25 cellular contexts compared by ENCODE assay signal in genomic region chr17:8019161-8019560, GRCh38. TPM values are rescaled to one million over a fixed set of nuclear protein-coding genes. Genes with fewer than 3 reads are reported as not detected.
DNase-seq lines count a peak whose midpoint lies in the region; ATAC-seq and TF ChIP-seq lines count a peak whose summit lies in the region.
"Had no signal": no experiment of that assay in that cellular context is flagged by ENCODE, and none has a peak within 500 bp of the region (broad histone marks: within the 10 kb centered on the region; RNA-seq: fewer than 3 reads in every experiment).

No MANE protein-coding gene starts in this region.

- DNase-seq in NCI-H82 treated with DMSO at 0.1 percent for 48 hours (lab: John Stamatoyannopoulos, UW; ENCODE audit: unreplicated experiment), result peak; percentile 99
- DNase-seq in glutamatergic neuron, result no peak
- DNase-seq in T-helper 9 cell, result no peak
- DNase-seq in superior temporal gyrus (ENCODE audit: extremely low spot score), result no peak
- DNase-seq: activated T-cell treated with anti-CD3 and anti-CD28 coated beads, Interleukin-2, amount 50 U/mL, for 4 hours; brain microvascular endothelial cell; CD8-positive, alpha-beta T cell; DMS79 treated with DMSO at 0.1 percent for 48 hours; head of caudate nucleus; immature natural killer cell; NCI-H1694; Right ventricle myocardium superior had no signal

- peak overlapping the region in 2 of 11 experiments; percentile 36 to 38; a peak in 4 of 22 replicates for H3K9ac ChIP-seq in BLaER1 treated with 17β-estradiol and CSF1 and Interleukin-3, amounts not matched to agents 10 nM and 100 nM

- H3K4me3 Mint-ChIP-seq in glutamatergic neuron (ENCODE audit: unreplicated experiment), result no peak overlapping the region
- H3K4me3 Mint-ChIP-seq: activated CD8-positive, alpha-beta T cell treated with anti-CD3 and anti-CD28 coated beads for 36 hours; activated naive CD8-positive, alpha-beta T cell; activated T-cell treated with anti-CD3 and anti-CD28 coated beads, Interleukin-2, amount 50 U/mL, for 4 hours; CD8-positive, alpha-beta T cell; immature natural killer cell; memory B cell had no signal

- no peaks in the 10 kb centered on the region for H3K36me3 Mint-ChIP-seq in glutamatergic neuron (ENCODE audit: unreplicated experiment)
- H3K36me3 Mint-ChIP-seq: activated naive CD8-positive, alpha-beta T cell; CD8-positive, alpha-beta T cell; immature natural killer cell; memory B cell; stimulated activated memory B cell treated with anti-CD40 and anti-IgM and Interleukin-4, amounts not matched to agents 10 μg/mL and 1 μg/mL and 100 μg/mL, for 72 hours had no signal

- peak overlapping the region in 6 of 11 experiments; percentile 51 to 86 (median 80); a peak in 10 of 22 replicates for H3K4me2 ChIP-seq in BLaER1 treated with 17β-estradiol and CSF1 and Interleukin-3, amounts not matched to agents 10 nM and 100 nM

- H3K27ac Mint-ChIP-seq in glutamatergic neuron (ENCODE audit: unreplicated experiment), result no peak overlapping the region
- H3K27ac Mint-ChIP-seq: CD8-positive, alpha-beta T cell; memory B cell; stimulated activated memory B cell treated with anti-CD40 and anti-IgM and Interleukin-4, amounts not matched to agents 10 μg/mL and 1 μg/mL and 100 μg/mL, for 72 hours had no signal

- no peak overlapping the region for H3K4me3 ChIP-seq in BLaER1 treated with 17β-estradiol and CSF1 and Interleukin-3, amounts not matched to agents 10 nM and 100 nM
- H3K4me3 ChIP-seq in esophagus (ENCODE audit: low read depth in 1 of 2, low read length in 2 of 2), result no peak overlapping the region
- H3K4me3 ChIP-seq in neutrophil (ENCODE audit: low read depth in 1 of 2, low read length in 1 of 2), result peak overlapping the region in 1 of 2 experiments; percentile 10

- peaks cover 22% of the 10 kb centered on the region for H3K27me3 Mint-ChIP-seq in glutamatergic neuron (ENCODE audit: unreplicated experiment)

- TF ChIP-seq CTCF in neutrophil (IDR thresholded peaks at IDR 0.05) (no peak), glutamatergic neuron (IDR thresholded peaks at IDR 0.05; ENCODE audit: partially characterized antibody, unreplicated experiment) (no peak)

- WGBS in esophagus, 2 donors, result 39 to 63% methylated on average over 5 of the region's 5 CpGs

- no peaks in the 10 kb centered on the region for H3K36me3 ChIP-seq in BLaER1 treated with 17β-estradiol and CSF1 and Interleukin-3, amounts not matched to agents 10 nM and 100 nM
- H3K36me3 ChIP-seq in esophagus (ENCODE audit: control insufficient read depth in 2 of 2, insufficient read depth in 2 of 2, low read length in 1 of 2) (no peaks in the 10 kb centered on the region), neutrophil (no peaks in the 10 kb centered on the region)
- H3K36me3 ChIP-seq: brain microvascular endothelial cell had no signal

- H3K4me1 ChIP-seq in BLaER1 treated with 17β-estradiol and CSF1 and Interleukin-3, amounts not matched to agents 10 nM and 100 nM, result peaks cover 16 to 82% (median 42%) of the 10 kb centered on the region in 10 experiments
- H3K4me1 ChIP-seq in esophagus (ENCODE audit: control insufficient read depth in 2 of 2, insufficient read depth in 2 of 2, low read length in 1 of 2) (peaks cover 3 to 23% of the 10 kb centered on the region in 2 donors), neutrophil (ENCODE audit: control insufficient read depth in 1 of 2, insufficient read depth in 1 of 2, low read depth in 1 of 2, low read length in 1 of 2) (peaks cover 84% of the 10 kb centered on the region in 2 experiments)

- H4K20me1 ChIP-seq in BLaER1 treated with 17β-estradiol and CSF1 and Interleukin-3, amounts not matched to agents 10 nM and 100 nM, result peaks cover 0 to under 1% (median 0%) of the 10 kb centered on the region in 11 experiments; a peak in 2 of 22 replicates

- no peaks in the 10 kb centered on the region for H3K4me1 Mint-ChIP-seq in glutamatergic neuron (ENCODE audit: low read depth, unreplicated experiment)

- peak overlapping the region in 5 of 11 experiments; percentile 6 to 65 (median 60); a peak in 7 of 22 replicates for H3K27ac ChIP-seq in BLaER1 treated with 17β-estradiol and CSF1 and Interleukin-3, amounts not matched to agents 10 nM and 100 nM
- H3K27ac ChIP-seq in esophagus (ENCODE audit: low read depth in 2 of 2, low read length in 1 of 2), result peak overlapping the region; percentile 83 to 91
- H3K27ac ChIP-seq in neutrophil, result peak overlapping the region; percentile 84
- H3K27ac ChIP-seq: brain microvascular endothelial cell had no signal

- H3K27me3 ChIP-seq in BLaER1 treated with 17β-estradiol and CSF1 and Interleukin-3, amounts not matched to agents 10 nM and 100 nM, result peaks cover 17 to 58% (median 56%) of the 10 kb centered on the region in 11 experiments
- no peaks in the 10 kb centered on the region for H3K27me3 ChIP-seq in esophagus (ENCODE audit: control insufficient read depth in 1 of 2, insufficient read depth in 2 of 2, low read length in 2 of 2)
- H3K27me3 ChIP-seq in neutrophil, result peaks cover 20% of the 10 kb centered on the region

- ATAC-seq in HG02623 (IDR thresholded peaks at IDR 0.05; ENCODE audit: unreplicated experiment), result no peak
- ATAC-seq: activated T-cell treated with anti-CD3 and anti-CD28 coated beads, Interleukin-2, amount 50 U/mL, for 4 hours; CD8-positive, alpha-beta T cell had no signal

- H3K9me3 Mint-ChIP-seq in glutamatergic neuron (ENCODE audit: unreplicated experiment), result peaks cover 3% of the 10 kb centered on the region
- H3K9me3 Mint-ChIP-seq: activated CD8-positive, alpha-beta T cell treated with anti-CD3 and anti-CD28 coated beads for 36 hours; activated T-cell treated with anti-CD3 and anti-CD28 coated beads, Interleukin-2, amount 50 U/mL, for 4 hours; CD8-positive, alpha-beta T cell; immature natural killer cell; memory B cell; stimulated activated memory B cell treated with anti-CD40 and anti-IgM and Interleukin-4, amounts not matched to agents 10 μg/mL and 1 μg/mL and 100 μg/mL, for 72 hours had no signal

- H3K9me3 ChIP-seq in BLaER1 treated with 17β-estradiol and CSF1 and Interleukin-3, amounts not matched to agents 10 nM and 100 nM (replicated peaks in 1 of 11), result no peaks in the 10 kb centered on the region
- no peaks in the 10 kb centered on the region for H3K9me3 ChIP-seq in esophagus (ENCODE audit: control insufficient read depth in 2 of 2, insufficient read depth in 1 of 2, low read depth in 1 of 2, low read length in 1 of 2)
- no peaks in the 10 kb centered on the region for H3K9me3 ChIP-seq in neutrophil

RNA-seq across cellular contexts. Expression of gene GUCY2D, which starts 16.7 kb away (rescaled TPM):
- under 1 TPM; 0.19 to 0.59 TPM for polyA plus RNA-seq in esophagus
- total RNA-seq in glutamatergic neuron (ENCODE audit: unreplicated experiment), result not detected
- total RNA-seq: activated CD8-positive, alpha-beta T cell treated with anti-CD3 and anti-CD28 coated beads for 36 hours; CD8-positive, alpha-beta T cell; dermis microvascular lymphatic vessel endothelial cell; H4; pulmonary artery endothelial cell; Right ventricle myocardium superior; T-helper 1 cell treated with Interleukin-12 subunit alpha and Interleukin-12 subunit beta and Interleukin-4 antibody, amounts not matched to agents 30 ng/mL and 1 ng/mL, for 36 hours had no signal
- polyA plus RNA-seq: immature natural killer cell had no signal

RNA-seq across cellular contexts. Expression of gene ALOX15B, which starts 19.7 kb away (rescaled TPM):
- 10 to 100 TPM; 22.8 to 24.7 TPM for polyA plus RNA-seq in esophagus
- total RNA-seq in glutamatergic neuron (ENCODE audit: unreplicated experiment), result not detected
- total RNA-seq: CD8-positive, alpha-beta T cell; dermis microvascular lymphatic vessel endothelial cell; H4; pulmonary artery endothelial cell; Right ventricle myocardium superior; T-helper 1 cell treated with Interleukin-12 subunit alpha and Interleukin-12 subunit beta and Interleukin-4 antibody, amounts not matched to agents 30 ng/mL and 1 ng/mL, for 36 hours had no signal
- polyA plus RNA-seq: immature natural killer cell, neural cell had no signal
